Comparison of ENCODE assay signal across 10 cellular contexts in genomic region chr9:136903041-136903554, GRCh38. TPM values are rescaled to one million over a fixed set of nuclear protein-coding genes. Genes with fewer than 3 reads are reported as not detected.
DNase-seq lines count a peak whose midpoint lies in the region; ATAC-seq and TF ChIP-seq lines count a peak whose summit lies in the region.
"Had no signal": no experiment of that assay in that cellular context is flagged by ENCODE, and none has a peak within 500 bp of the region (broad histone marks: within the 10 kb centered on the region; RNA-seq: fewer than 3 reads in every experiment).

No MANE protein-coding gene starts in this region.

- no peaks in the 10 kb centered on the region for H3K27me3 Mint-ChIP-seq in CD8-positive, alpha-beta memory T cell
- H3K27me3 Mint-ChIP-seq in T-helper 17 cell: no peaks in the 10 kb centered on the region
- peaks cover 6% of the 10 kb centered on the region for H3K27me3 Mint-ChIP-seq in glutamatergic neuron (ENCODE audit: unreplicated experiment)

- peak overlapping the region; percentile 91 to 99 (median 97) for H3K27ac Mint-ChIP-seq in CD8-positive, alpha-beta memory T cell
- H3K27ac Mint-ChIP-seq in T-helper 17 cell (peak overlapping the region; percentile 97), glutamatergic neuron (ENCODE audit: unreplicated experiment) (peak overlapping the region; percentile 93)

- H3K36me3 ChIP-seq in CD8-positive, alpha-beta memory T cell (ENCODE audit: insufficient read depth, low read length): peaks cover 23% of the 10 kb centered on the region
- H3K36me3 ChIP-seq in rectal smooth muscle tissue (ENCODE audit: control insufficient read depth, insufficient read depth, low read length): peaks cover 26% of the 10 kb centered on the region

- peak overlapping the region; percentile 77 for H3K27ac ChIP-seq in CD8-positive, alpha-beta memory T cell (ENCODE audit: low read depth, low read length)
- H3K27ac ChIP-seq in rectal smooth muscle tissue (ENCODE audit: low read depth, low read length): peak overlapping the region; percentile 36
- H3K27ac ChIP-seq: SK-N-MC had no signal

- H3K4me1 Mint-ChIP-seq in CD8-positive, alpha-beta memory T cell: peaks cover 27 to 53% (median 38%) of the 10 kb centered on the region in 3 donors
- H3K4me1 Mint-ChIP-seq in T-helper 17 cell (peaks cover 33% of the 10 kb centered on the region), glutamatergic neuron (ENCODE audit: low read depth, unreplicated experiment) (peaks cover 24% of the 10 kb centered on the region)

- H3K36me3 Mint-ChIP-seq in CD8-positive, alpha-beta memory T cell: peaks cover 0 to 58% (median 2%) of the 10 kb centered on the region in 3 donors
- no peaks in the 10 kb centered on the region for H3K36me3 Mint-ChIP-seq in T-helper 17 cell (ENCODE audit: low read depth)
- H3K36me3 Mint-ChIP-seq in glutamatergic neuron (ENCODE audit: unreplicated experiment): peaks cover 4% of the 10 kb centered on the region

- H3K9me3 Mint-ChIP-seq in CD8-positive, alpha-beta memory T cell: no peaks in the 10 kb centered on the region
- H3K9me3 Mint-ChIP-seq in glutamatergic neuron (ENCODE audit: unreplicated experiment): peaks cover 8% of the 10 kb centered on the region

- H3K27me3 ChIP-seq in CD8-positive, alpha-beta memory T cell (ENCODE audit: insufficient read depth, low read length, poor library complexity, severe bottlenecking): no peaks in the 10 kb centered on the region
- no peaks in the 10 kb centered on the region for H3K27me3 ChIP-seq in rectal smooth muscle tissue (ENCODE audit: control insufficient read depth, insufficient read depth, low read length)

- TF ChIP-seq CTCF in glutamatergic neuron (IDR thresholded peaks at IDR 0.05; ENCODE audit: partially characterized antibody, unreplicated experiment): no peak

- H3K4me3 Mint-ChIP-seq in CD8-positive, alpha-beta memory T cell: peak overlapping the region in 4 of 7 donors; percentile 35 to 83 (median 66)
- peak overlapping the region; percentile 45 for H3K4me3 Mint-ChIP-seq in T-helper 17 cell
- H3K4me3 Mint-ChIP-seq in glutamatergic neuron (ENCODE audit: unreplicated experiment): peak overlapping the region; percentile 74

- CTCF ChIA-PET in CD8-positive, alpha-beta memory T cell (lab: Charles Lee): interaction anchor here (1.4 to 1.9 kb wide), 2 partner anchors 126 to 132 kb away, joined by 3 to 6 read pairs; no protein-coding TSS in a partner anchor

- peak; percentile 14 for ATAC-seq in T-helper 17 cell
- ATAC-seq in GM19328 (IDR thresholded peaks at IDR 0.05; ENCODE audit: unreplicated experiment): no peak
- no peak for ATAC-seq in HG02642 (IDR thresholded peaks at IDR 0.05; ENCODE audit: poor library complexity, unreplicated experiment)

- POLR2A ChIA-PET in CD8-positive, alpha-beta memory T cell (lab: Charles Lee): interaction anchor here (0.9 to 1.5 kb wide), 2 partner anchors 17 to 41 kb away, joined by 3 to 10 read pairs; partner anchors contain the start of genes FBXW5 and TRAF2

- no peaks in the 10 kb centered on the region for H3K9me3 ChIP-seq in CD8-positive, alpha-beta memory T cell (ENCODE audit: low read length)
- H3K9me3 ChIP-seq in T-helper 17 cell (ENCODE audit: control insufficient read depth, low read length, poor library complexity, severe bottlenecking): no peaks in the 10 kb centered on the region

- DNase-seq in CD8-positive, alpha-beta memory T cell: peak in 1 of 5 donors; percentile 27
- DNase-seq in T-helper 17 cell (no peak), glutamatergic neuron (peak; percentile 50), MV-4-11 (lab: John Stamatoyannopoulos, UW) (no peak), DMS79 treated with DMSO at 0.1 percent for 48 hours (lab: John Stamatoyannopoulos, UW) (no peak)
- DNase-seq: NCI-H1048 had no signal

- no peak overlapping the region for H3K4me3 ChIP-seq in CD8-positive, alpha-beta memory T cell (ENCODE audit: low read length)
- H3K4me3 ChIP-seq in rectal smooth muscle tissue (ENCODE audit: low read length): peak overlapping the region; percentile 18
- H3K4me3 ChIP-seq: SK-N-MC had no signal

- H3K9ac ChIP-seq in rectal smooth muscle tissue (ENCODE audit: low read length): no peak overlapping the region

- H3K4me1 ChIP-seq in CD8-positive, alpha-beta memory T cell (ENCODE audit: insufficient read depth, low read length): peaks cover 34% of the 10 kb centered on the region
- peaks cover 13% of the 10 kb centered on the region for H3K4me1 ChIP-seq in rectal smooth muscle tissue (ENCODE audit: control insufficient read depth, insufficient read depth, low read length)

RNA-seq across cellular contexts. Expression of gene TRAF2, which starts 16.8 kb away (rescaled TPM):
- 10 to 100 TPM; 53.2 to 60.5 TPM for total RNA-seq in CD8-positive, alpha-beta memory T cell
- polyA plus RNA-seq in CD8-positive, alpha-beta memory T cell: 23.1 TPM
- total RNA-seq in T-helper 17 cell (10 to 100 TPM; 20.8 to 21.4 TPM), glutamatergic neuron (ENCODE audit: unreplicated experiment) (27.3 TPM)

RNA-seq across cellular contexts. Expression of gene EDF1, which starts 37.0 kb away (rescaled TPM):
- 100 to 1,000 TPM; 354 to 356 TPM for total RNA-seq in CD8-positive, alpha-beta memory T cell
- polyA plus RNA-seq in CD8-positive, alpha-beta memory T cell: 476 TPM
- total RNA-seq in T-helper 17 cell: 100 to 1,000 TPM; 212 to 224 TPM
- total RNA-seq in glutamatergic neuron (ENCODE audit: unreplicated experiment): 343 TPM

RNA-seq across cellular contexts. Expression of gene FBXW5, which starts 41.4 kb away (rescaled TPM):
- total RNA-seq in CD8-positive, alpha-beta memory T cell: 100 to 1,000 TPM; 104 to 105 TPM
- polyA plus RNA-seq in CD8-positive, alpha-beta memory T cell: 163 TPM
- 10 to 100 TPM; 84.3 to 88.4 TPM for total RNA-seq in T-helper 17 cell
- total RNA-seq in glutamatergic neuron (ENCODE audit: unreplicated experiment): 77.9 TPM

RNA-seq across cellular contexts. Expression of gene C8G, which starts 41.9 kb away (rescaled TPM):
- under 1 TPM in 1 of 2 experiments, not detected in 1; 0.96 TPM for total RNA-seq in CD8-positive, alpha-beta memory T cell
- not detected for polyA plus RNA-seq in CD8-positive, alpha-beta memory T cell
- total RNA-seq in T-helper 17 cell (1 to 10 TPM; 1.4 to 2.7 TPM), glutamatergic neuron (ENCODE audit: unreplicated experiment) (14.5 TPM)

RNA-seq across cellular contexts. Expression of gene LCN12, which starts 49.0 kb away (rescaled TPM):
- total RNA-seq in CD8-positive, alpha-beta memory T cell: 1 to 10 TPM in 1 of 2 experiments, under 1 TPM in 1; 0.85 to 1.3 TPM
- polyA plus RNA-seq in CD8-positive, alpha-beta memory T cell: not detected
- total RNA-seq in T-helper 17 cell: 1 to 10 TPM; 2.6 to 4.2 TPM
- total RNA-seq in glutamatergic neuron (ENCODE audit: unreplicated experiment): 2.9 TPM
